Comparison of ENCODE assay signal across 24 cellular contexts in genomic region chr12:55036326-55036725, GRCh38. TPM values are rescaled to one million over a fixed set of nuclear protein-coding genes. Genes with fewer than 3 reads are reported as not detected.
DNase-seq lines count a peak whose midpoint lies in the region; ATAC-seq and TF ChIP-seq lines count a peak whose summit lies in the region.
"Had no signal": no experiment of that assay in that cellular context is flagged by ENCODE, and none has a peak within 500 bp of the region (broad histone marks: within the 10 kb centered on the region; RNA-seq: fewer than 3 reads in every experiment).

No MANE protein-coding gene starts in this region.

- H3K18ac ChIP-seq in neuronal stem cell (ENCODE audit: low read length) = no peak overlapping the region

- no peak overlapping the region for H2BK5ac ChIP-seq in neuronal stem cell (ENCODE audit: low read length)

- no peak overlapping the region for H4K8ac ChIP-seq in neuronal stem cell (ENCODE audit: low read depth, low read length)

- no peaks in the 10 kb centered on the region for H3K79me1 ChIP-seq in neuronal stem cell (ENCODE audit: low read depth, low read length)

- no peak for DNase-seq in activated naive CD4-positive, alpha-beta T cell treated with anti-CD3 and anti-CD28 coated beads, Interleukin-2, amount 50 U/mL, for 72 hours (ENCODE audit: low spot score in 2 of 2)
- DNase-seq in NOMO-1 (lab: John Stamatoyannopoulos, UW; ENCODE audit: unreplicated experiment in 2 of 2) (peak; percentile 38 to 56), lower leg skin (ENCODE audit: low spot score in 2 of 2) (no peak), neuronal stem cell (ENCODE audit: low spot score) (no peak), suprapubic skin (ENCODE audit: low spot score in 2 of 2) (no peak)
- no peak for DNase-seq in stimulated activated effector memory CD8-positive, alpha-beta T cell treated with anti-CD3 and anti-CD28 coated beads, Interleukin-12 subunit alpha, Interleukin-12 subunit beta, amount 100 ng/mL, for 72 hours (ENCODE audit: low spot score in 2 of 2)
- DNase-seq: activated CD4-positive, alpha-beta T cell treated with anti-CD3 and anti-CD28 coated beads, Interleukin-2, amount 50 U/mL, for 1 hour; activated gamma-delta T cell treated with Interleukin-2 at 50 U/mL for 16 hours; dermis blood vessel endothelial cell; GM23248; NCI-H2081; NCI-H510A treated with DMSO at 0.1 percent for 48 hours; substantia nigra had no signal

- no peak for TF ChIP-seq POLR2A in lower leg skin (IDR thresholded peaks at IDR 0.05)
- no peak for TF ChIP-seq POLR2A in suprapubic skin (IDR thresholded peaks at IDR 0.05)

- no peaks in the 10 kb centered on the region for H3K9me3 ChIP-seq in neuronal stem cell (replicated peaks in 1 of 2; ENCODE audit: control insufficient read depth in 2 of 2, insufficient read depth in 1 of 2, low read depth in 1 of 2, low read length in 2 of 2)
- H3K9me3 ChIP-seq in suprapubic skin = no peaks in the 10 kb centered on the region

- H2BK120ac ChIP-seq in neuronal stem cell (ENCODE audit: low read depth, low read length) = no peak overlapping the region

- peaks cover 10 to 16% of the 10 kb centered on the region in 2 donors for H3K4me1 ChIP-seq in neuronal stem cell (ENCODE audit: control insufficient read depth in 2 of 2, insufficient read depth in 1 of 2, low read depth in 1 of 2, low read length in 2 of 2)
- no peaks in the 10 kb centered on the region for H3K4me1 ChIP-seq in suprapubic skin

- H4K91ac ChIP-seq in neuronal stem cell (ENCODE audit: low read depth, low read length, poor library complexity) = no peak overlapping the region

- TF ChIP-seq CTCF in lower leg skin (IDR thresholded peaks at IDR 0.05) (no peak), suprapubic skin (IDR thresholded peaks at IDR 0.05) (no peak)

- no peak overlapping the region for H2AK5ac ChIP-seq in neuronal stem cell (ENCODE audit: low read depth, low read length)

- TF ChIP-seq EP300 in suprapubic skin (IDR thresholded peaks at IDR 0.05) = no peak

- no peak overlapping the region for H2AFZ ChIP-seq in neuronal stem cell (ENCODE audit: low read length)
- H2AFZ ChIP-seq: GM23248 had no signal

- H3K4me3 ChIP-seq in lower leg skin (ENCODE audit: low read depth, poor library complexity, severe bottlenecking) (no peak overlapping the region), neuronal stem cell (ENCODE audit: low read length in 2 of 2) (no peak overlapping the region), suprapubic skin (no peak overlapping the region)
- H3K4me3 ChIP-seq: GM23248, lung had no signal

- no peak overlapping the region for H3K4ac ChIP-seq in neuronal stem cell (ENCODE audit: low read length)

- no peak overlapping the region for H2BK12ac ChIP-seq in neuronal stem cell (ENCODE audit: low read length)

- no peak overlapping the region for H3K9ac ChIP-seq in neuronal stem cell (ENCODE audit: low read depth, low read length, poor library complexity)
- H3K9ac ChIP-seq: GM23248 had no signal

- H3K23ac ChIP-seq in neuronal stem cell (ENCODE audit: low read depth, low read length, poor library complexity) = no peak overlapping the region

- H3K36me3 Mint-ChIP-seq in activated naive CD4-positive, alpha-beta T cell treated with anti-CD3 and anti-CD28 coated beads, Interleukin-2, amount 50 U/mL, for 24 hours = peaks cover 3% of the 10 kb centered on the region
- H3K36me3 Mint-ChIP-seq in activated naive CD4-positive, alpha-beta T cell treated with anti-CD3 and anti-CD28 coated beads, Interleukin-2, amount 50 U/mL, for 72 hours = no peaks in the 10 kb centered on the region
- no peaks in the 10 kb centered on the region for H3K36me3 Mint-ChIP-seq in activated T-helper 17 cell treated with anti-CD3 and anti-CD28 coated beads, Interleukin-2, amount 50 U/mL, for 72 hours (ENCODE audit: low read depth)
- no peaks in the 10 kb centered on the region for H3K36me3 Mint-ChIP-seq in stimulated activated effector memory CD8-positive, alpha-beta T cell treated with anti-CD3 and anti-CD28 coated beads, Interleukin-12 subunit alpha, Interleukin-12 subunit beta, amount 100 ng/mL, for 72 hours
- H3K36me3 Mint-ChIP-seq: brain had no signal

- H2BK15ac ChIP-seq in neuronal stem cell (ENCODE audit: low read length) = no peak overlapping the region

- H3K27me3 ChIP-seq in neuronal stem cell (ENCODE audit: control insufficient read depth in 3 of 3, insufficient read depth in 3 of 3, low read depth in 1 of 3, low read length in 3 of 3) = no peaks in the 10 kb centered on the region
- H3K27me3 ChIP-seq in suprapubic skin = peaks cover 14% of the 10 kb centered on the region

- 80 to 81% methylated on average over 3 of the region's 3 CpGs for WGBS in lower leg skin, 2 donors
- no CpG with 5 or more reads among the region's 3 CpGs for WGBS in neuronal stem cell (ENCODE audit: extremely low coverage in 2 of 2, insufficient read length in 2 of 2, insufficient replicate concordance in 1 of 2), 2 donors
- WGBS in suprapubic skin = 86% methylated on average over 3 of the region's 3 CpGs

- H3K4me3 Mint-ChIP-seq in activated naive CD4-positive, alpha-beta T cell treated with anti-CD3 and anti-CD28 coated beads, Interleukin-2, amount 50 U/mL, for 24 hours = peak overlapping the region; percentile 76
- H3K4me3 Mint-ChIP-seq in activated T-helper 17 cell treated with anti-CD3 and anti-CD28 coated beads, Interleukin-2, amount 50 U/mL, for 72 hours = peak overlapping the region; percentile 32
- H3K4me3 Mint-ChIP-seq in stimulated activated effector memory CD8-positive, alpha-beta T cell treated with anti-CD3 and anti-CD28 coated beads, Interleukin-12 subunit alpha, Interleukin-12 subunit beta, amount 100 ng/mL, for 72 hours = peak overlapping the region; percentile 33
- H3K4me3 Mint-ChIP-seq: brain had no signal

- H3K27ac Mint-ChIP-seq in activated naive CD4-positive, alpha-beta T cell treated with anti-CD3 and anti-CD28 coated beads, Interleukin-2, amount 50 U/mL, for 24 hours = peak overlapping the region; percentile 89
- H3K27ac Mint-ChIP-seq in activated naive CD4-positive, alpha-beta T cell treated with anti-CD3 and anti-CD28 coated beads, Interleukin-2, amount 50 U/mL, for 72 hours = no peak overlapping the region
- H3K27ac Mint-ChIP-seq in activated T-helper 17 cell treated with anti-CD3 and anti-CD28 coated beads, Interleukin-2, amount 50 U/mL, for 72 hours = peak overlapping the region; percentile 18
- H3K27ac Mint-ChIP-seq in stimulated activated effector memory CD8-positive, alpha-beta T cell treated with anti-CD3 and anti-CD28 coated beads, Interleukin-12 subunit alpha, Interleukin-12 subunit beta, amount 100 ng/mL, for 72 hours = no peak overlapping the region

- intact Hi-C loops in lower leg skin (cut with DNase I; ENCODE audit: low total_unique reads) = no loop called here

- ATAC-seq in activated naive CD4-positive, alpha-beta T cell treated with anti-CD3 and anti-CD28 coated beads, Interleukin-2, amount 50 U/mL, for 72 hours = no peak
- ATAC-seq in activated T-helper 17 cell treated with anti-CD3 and anti-CD28 coated beads, Interleukin-2, amount 50 U/mL, for 72 hours (replicated peaks) = no peak
- no peak for ATAC-seq in stimulated activated effector memory CD8-positive, alpha-beta T cell treated with anti-CD3 and anti-CD28 coated beads, Interleukin-12 subunit alpha, Interleukin-12 subunit beta, amount 100 ng/mL, for 72 hours

- H3K27ac ChIP-seq in neuronal stem cell (replicated peaks; ENCODE audit: low read length) = no peak overlapping the region
- H3K27ac ChIP-seq in suprapubic skin = no peak overlapping the region
- H3K27ac ChIP-seq: GM23248 had no signal

- no peak overlapping the region for H3K4me2 ChIP-seq in neuronal stem cell (ENCODE audit: insufficient read depth, low read length, poor library complexity, severe bottlenecking)

- H3K27me3 Mint-ChIP-seq in activated naive CD4-positive, alpha-beta T cell treated with anti-CD3 and anti-CD28 coated beads, Interleukin-2, amount 50 U/mL, for 24 hours = no peaks in the 10 kb centered on the region
- H3K27me3 Mint-ChIP-seq in activated T-helper 17 cell treated with anti-CD3 and anti-CD28 coated beads, Interleukin-2, amount 50 U/mL, for 72 hours = peaks cover 10% of the 10 kb centered on the region
- H3K27me3 Mint-ChIP-seq: brain had no signal

- H3K36me3 ChIP-seq in neuronal stem cell (replicated peaks in 1 of 2; ENCODE audit: control insufficient read depth in 2 of 2, insufficient read depth in 2 of 2, low read length in 2 of 2) = no peaks in the 10 kb centered on the region
- no peaks in the 10 kb centered on the region for H3K36me3 ChIP-seq in suprapubic skin

- no peaks in the 10 kb centered on the region for H3K9me3 Mint-ChIP-seq in activated naive CD4-positive, alpha-beta T cell treated with anti-CD3 and anti-CD28 coated beads, Interleukin-2, amount 50 U/mL, for 24 hours
- no peaks in the 10 kb centered on the region for H3K9me3 Mint-ChIP-seq in activated naive CD4-positive, alpha-beta T cell treated with anti-CD3 and anti-CD28 coated beads, Interleukin-2, amount 50 U/mL, for 72 hours
- no peaks in the 10 kb centered on the region for H3K9me3 Mint-ChIP-seq in activated T-helper 17 cell treated with anti-CD3 and anti-CD28 coated beads, Interleukin-2, amount 50 U/mL, for 72 hours
- H3K9me3 Mint-ChIP-seq in stimulated activated effector memory CD8-positive, alpha-beta T cell treated with anti-CD3 and anti-CD28 coated beads, Interleukin-12 subunit alpha, Interleukin-12 subunit beta, amount 100 ng/mL, for 72 hours = no peaks in the 10 kb centered on the region
- H3K9me3 Mint-ChIP-seq: brain had no signal

- H3K14ac ChIP-seq in neuronal stem cell (ENCODE audit: low read length) = no peak overlapping the region

- H3K4me1 Mint-ChIP-seq in activated naive CD4-positive, alpha-beta T cell treated with anti-CD3 and anti-CD28 coated beads, Interleukin-2, amount 50 U/mL, for 24 hours = peaks cover 59% of the 10 kb centered on the region
- peaks cover 16% of the 10 kb centered on the region for H3K4me1 Mint-ChIP-seq in activated T-helper 17 cell treated with anti-CD3 and anti-CD28 coated beads, Interleukin-2, amount 50 U/mL, for 72 hours
- peaks cover 26% of the 10 kb centered on the region for H3K4me1 Mint-ChIP-seq in stimulated activated effector memory CD8-positive, alpha-beta T cell treated with anti-CD3 and anti-CD28 coated beads, Interleukin-12 subunit alpha, Interleukin-12 subunit beta, amount 100 ng/mL, for 72 hours

RNA-seq across cellular contexts. Expression of gene NEUROD4, which starts 16.6 kb away (rescaled TPM):
- not detected for total RNA-seq in activated naive CD4-positive, alpha-beta T cell treated with anti-CD3 and anti-CD28 coated beads, Interleukin-2, amount 50 U/mL, for 72 hours
- not detected for total RNA-seq in activated T-helper 17 cell treated with anti-CD3 and anti-CD28 coated beads, Interleukin-2, amount 50 U/mL, for 72 hours
- not detected for total RNA-seq in lower leg skin
- 0.10 TPM for polyA plus RNA-seq in neuronal stem cell (2013, experiment 1 of 2)
- polyA plus RNA-seq in neuronal stem cell (2013, experiment 2 of 2) = 0.11 TPM
- not detected for total RNA-seq in suprapubic skin
- total RNA-seq: Daoy; dermis blood vessel endothelial cell; glomerular endothelial cell; GM23248; lung; renal cortical epithelial cell; RPMI7951; T-helper 2 cell treated with Interferon-gamma antibody and Interleukin-4, amounts not matched to agents 100 ng/mL and 5 ng/mL, for 36 hours had no signal
- polyA plus RNA-seq: esophagus, lung, neural cell had no signal

RNA-seq across cellular contexts. Expression of gene TESPA1, which starts 51.8 kb away (rescaled TPM):
- total RNA-seq in activated naive CD4-positive, alpha-beta T cell treated with anti-CD3 and anti-CD28 coated beads, Interleukin-2, amount 50 U/mL, for 72 hours = 10 to 100 TPM; 94.7 to 95.8 TPM
- total RNA-seq in activated T-helper 17 cell treated with anti-CD3 and anti-CD28 coated beads, Interleukin-2, amount 50 U/mL, for 72 hours = 10 to 100 TPM; 51.1 to 91.7 TPM
- total RNA-seq in lower leg skin = under 1 TPM in 1 of 4 donors, not detected in 3; 0.68 TPM
- 0.03 TPM for polyA plus RNA-seq in neuronal stem cell (2013, experiment 1 of 2)
- polyA plus RNA-seq in neuronal stem cell (2013, experiment 2 of 2) = not detected
- 1 to 10 TPM in 1 of 4 donors, under 1 TPM in 1, not detected in 2; 0.80 to 3.1 TPM for total RNA-seq in suprapubic skin
- total RNA-seq: dermis blood vessel endothelial cell, glomerular endothelial cell, GM23248, renal cortical epithelial cell had no signal
- polyA plus RNA-seq: GM23248, neural cell had no signal

Comparison
In these comparisons a context has a peak if more than half of its experiments do, and no peak if none do; other contexts are left out.
1. H3K27ac Mint-ChIP-seq: peak in activated naive CD4-positive, alpha-beta T cell treated with anti-CD3 and anti-CD28 coated beads, Interleukin-2, amount 50 U/mL, for 24 hours (single experiment) and activated T-helper 17 cell treated with anti-CD3 and anti-CD28 coated beads, Interleukin-2, amount 50 U/mL, for 72 hours (single experiment); none in activated naive CD4-positive, alpha-beta T cell treated with anti-CD3 and anti-CD28 coated beads, Interleukin-2, amount 50 U/mL, for 72 hours (0 of 2) and stimulated activated effector memory CD8-positive, alpha-beta T cell treated with anti-CD3 and anti-CD28 coated beads, Interleukin-12 subunit alpha, Interleukin-12 subunit beta, amount 100 ng/mL, for 72 hours (single experiment).
2. DNase-seq: peak in NOMO-1 (2 of 2); none in activated naive CD4-positive, alpha-beta T cell treated with anti-CD3 and anti-CD28 coated beads, Interleukin-2, amount 50 U/mL, for 72 hours (0 of 2), stimulated activated effector memory CD8-positive, alpha-beta T cell treated with anti-CD3 and anti-CD28 coated beads, Interleukin-12 subunit alpha, Interleukin-12 subunit beta, amount 100 ng/mL, for 72 hours (0 of 2), lower leg skin (0 of 2), neuronal stem cell (single experiment) and suprapubic skin (0 of 2).
3. RNA of gene TESPA1, which starts 51.8 kb away (total RNA-seq): 94.7 to 95.8 TPM in activated naive CD4-positive, alpha-beta T cell treated with anti-CD3 and anti-CD28 coated beads, Interleukin-2, amount 50 U/mL, for 72 hours and 51.1 to 91.7 TPM in activated T-helper 17 cell treated with anti-CD3 and anti-CD28 coated beads, Interleukin-2, amount 50 U/mL, for 72 hours; 0.80 to 3.1 TPM in suprapubic skin and 0.68 TPM in lower leg skin; every median in the first group is over 10 times any median in the second.
4. Peak in every context shown above with its lines, with median percentiles within 50 percentile points of each other: H3K4me3 Mint-ChIP-seq.